Comparison of ENCODE assay signal across 16 cellular contexts in the genomic region with DNA sequence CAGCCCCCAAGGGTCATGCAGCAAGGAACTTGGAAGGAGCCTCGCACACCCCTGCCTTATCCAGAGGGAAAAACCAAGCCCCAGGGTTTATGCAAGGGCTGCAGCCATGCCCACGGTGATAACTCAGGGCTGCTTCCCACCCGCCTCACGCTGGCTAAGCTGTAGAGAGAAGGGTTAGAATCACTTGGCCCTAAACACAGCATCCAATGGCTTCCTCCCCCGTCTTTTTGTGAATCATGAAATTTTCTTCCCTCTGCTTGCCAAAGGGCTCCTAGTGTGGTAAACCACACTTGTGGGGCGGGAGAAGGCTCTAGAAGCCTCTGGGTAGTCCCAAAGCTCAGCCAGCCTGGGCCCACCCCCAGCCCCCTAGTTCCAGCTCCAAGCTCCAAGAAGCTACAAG. TPM values are rescaled to one million over a fixed set of nuclear protein-coding genes. Genes with fewer than 3 reads are reported as not detected.
"Had no signal": no experiment of that assay in that cellular context is flagged by ENCODE, and none has a peak within 500 bp of the region (broad histone marks: within the 10 kb centered on the region; RNA-seq: fewer than 3 reads in every experiment).

No MANE protein-coding gene starts in this region.

- DNase-seq: activated CD4-positive, alpha-beta T cell treated with anti-CD3 and anti-CD28 coated beads, Interleukin-2, amount 10 ng/mL, durations not matched to agents 7 days and 5 days; activated gamma-delta T cell treated with Interleukin-2 at 50 U/mL for 16 hours; activated naive CD8-positive, alpha-beta T cell treated with anti-CD3 and anti-CD28 coated beads, Interleukin-2, amount 10 ng/mL, durations not matched to agents 7 days and 5 days; aorta; endodermal cell; naive B cell; stimulated activated CD4-positive, alpha-beta T cell treated with anti-CD3 and anti-CD28 coated beads, Interleukin-4, amount 100 ng/mL, for 1 hour; stimulated activated naive CD4-positive, alpha-beta T cell treated with Interleukin-2 at 50 U/mL for 16 hours; trophoblast cell had no signal

- H3K4me3 ChIP-seq: dorsolateral prefrontal cortex, hepatocyte had no signal

- H3K27ac Mint-ChIP-seq: activated CD4-positive, alpha-beta T cell treated with anti-CD3 and anti-CD28 coated beads, Interleukin-2, amount 10 ng/mL, durations not matched to agents 7 days and 5 days; activated naive CD8-positive, alpha-beta T cell treated with anti-CD3 and anti-CD28 coated beads, Interleukin-2, amount 10 ng/mL, durations not matched to agents 7 days and 5 days; endodermal cell; naive B cell had no signal

- H3K4me3 Mint-ChIP-seq: activated CD4-positive, alpha-beta T cell treated with anti-CD3 and anti-CD28 coated beads, Interleukin-2, amount 10 ng/mL, durations not matched to agents 7 days and 5 days; activated naive CD8-positive, alpha-beta T cell treated with anti-CD3 and anti-CD28 coated beads, Interleukin-2, amount 10 ng/mL, durations not matched to agents 7 days and 5 days; endodermal cell; naive B cell had no signal

- H3K36me3 Mint-ChIP-seq: activated naive CD8-positive, alpha-beta T cell treated with anti-CD3 and anti-CD28 coated beads, Interleukin-2, amount 10 ng/mL, durations not matched to agents 7 days and 5 days; naive B cell had no signal

- H3K4me1 Mint-ChIP-seq: activated CD4-positive, alpha-beta T cell treated with anti-CD3 and anti-CD28 coated beads, Interleukin-2, amount 10 ng/mL, durations not matched to agents 7 days and 5 days; activated naive CD8-positive, alpha-beta T cell treated with anti-CD3 and anti-CD28 coated beads, Interleukin-2, amount 10 ng/mL, durations not matched to agents 7 days and 5 days; endodermal cell had no signal

- H3K9me3 Mint-ChIP-seq: activated CD4-positive, alpha-beta T cell treated with anti-CD3 and anti-CD28 coated beads, Interleukin-2, amount 10 ng/mL, durations not matched to agents 7 days and 5 days; activated naive CD8-positive, alpha-beta T cell treated with anti-CD3 and anti-CD28 coated beads, Interleukin-2, amount 10 ng/mL, durations not matched to agents 7 days and 5 days; endodermal cell; naive B cell had no signal

- H3K27me3 Mint-ChIP-seq: activated CD4-positive, alpha-beta T cell treated with anti-CD3 and anti-CD28 coated beads, Interleukin-2, amount 10 ng/mL, durations not matched to agents 7 days and 5 days had no signal

RNA-seq across cellular contexts. Expression of a gene that starts 55.9 kb away (rescaled TPM):
- total RNA-seq: activated CD4-positive, alpha-beta T cell treated with anti-CD3 and anti-CD28 coated beads, Interleukin-2, amount 10 ng/mL, durations not matched to agents 7 days and 5 days; activated naive CD8-positive, alpha-beta T cell treated with anti-CD3 and anti-CD28 coated beads, Interleukin-2, amount 10 ng/mL, durations not matched to agents 7 days and 5 days; cardiac septum; epithelial cell of proximal tubule; mononuclear cell; renal cortical epithelial cell; T-helper 2 cell treated with Interferon-gamma antibody and Interleukin-4, amounts not matched to agents 100 ng/mL and 5 ng/mL, for 36 hours had no signal
